Comparison of ENCODE assay signal across 20 cellular contexts in genomic region chr19:42657551-42657950, GRCh38.
DNase-seq lines count a peak whose midpoint lies in the region; ATAC-seq and TF ChIP-seq lines count a peak whose summit lies in the region.
"Had no signal": no experiment of that assay in that cellular context is flagged by ENCODE, and none has a peak within 500 bp of the region (broad histone marks: within the 10 kb centered on the region; RNA-seq: fewer than 3 reads in every experiment).

No MANE protein-coding gene starts in this region.

- H3K27ac ChIP-seq in ovary = no peak overlapping the region
- H3K27ac ChIP-seq: body of pancreas, skin epidermis, WERI-Rb-1 had no signal

- DNase-seq in A172 (ENCODE audit: low spot score) (peak; percentile 18), EL (peak; percentile 60), amniotic epithelial cell (ENCODE audit: low read depth) (peak; percentile 21), foreskin fibroblast (peak; percentile 39 to 46), ovary (no peak), SKM-1 (lab: John Stamatoyannopoulos, UW; ENCODE audit: unreplicated experiment) (no peak)
- DNase-seq: activated CD4-positive, alpha-beta memory T cell treated with anti-CD3 and anti-CD28 coated beads, Interleukin-2, amount 10 ng/mL, durations not matched to agents 7 days and 5 days; CD8-positive, alpha-beta T cell; cortex of kidney; Kasumi-1; NCI-H69; nephron progenitor cell; SHP77; stimulated activated CD4-positive, alpha-beta T cell treated with anti-CD3 and anti-CD28 coated beads, Interleukin-4, amount 100 ng/mL, for 1 hour; WERI-Rb-1 had no signal

- ATAC-seq in GM21576 (IDR thresholded peaks at IDR 0.05; ENCODE audit: unreplicated experiment) (no peak), GM21526 (IDR thresholded peaks at IDR 0.05; ENCODE audit: low FRiP score, unreplicated experiment) (no peak)
- ATAC-seq: body of pancreas; CD8-positive, alpha-beta T cell; left lobe of liver had no signal

- 12 to 18% (median 14%) methylated on average over 1 of the region's 1 CpG for WGBS in ovary, 3 donors

- H3K36me3 ChIP-seq in ovary = no peaks in the 10 kb centered on the region
- H3K36me3 ChIP-seq: WERI-Rb-1 had no signal

- no peak for TF ChIP-seq EP300 in ovary (IDR thresholded peaks at IDR 0.05)

- H3K9me3 ChIP-seq in ovary = no peaks in the 10 kb centered on the region
- H3K9me3 ChIP-seq: body of pancreas had no signal

- H3K4me3 ChIP-seq in foreskin fibroblast (ENCODE audit: low read depth in 1 of 2, low read length in 2 of 2) (no peak overlapping the region), ovary (no peak overlapping the region)
- H3K4me3 ChIP-seq: body of pancreas, skin epidermis had no signal

- TF ChIP-seq POLR2A in ovary (IDR thresholded peaks at IDR 0.05) = no peak

- no peaks in the 10 kb centered on the region for H3K4me1 ChIP-seq in ovary (ENCODE audit: insufficient read depth)

- H3K27me3 ChIP-seq in ovary = no peaks in the 10 kb centered on the region
- H3K27me3 ChIP-seq: body of pancreas had no signal

- TF ChIP-seq CTCF in foreskin fibroblast (IDR thresholded peaks at IDR 0.05; ENCODE audit: low read depth, low read length) (no peak), ovary (IDR thresholded peaks at IDR 0.05) (no peak)

- intact Hi-C loops in ovary (cut with DNase I) = no loop called here

Comparison
In these comparisons a context has a peak if more than half of its experiments do, and no peak if none do; other contexts are left out.
1. DNase-seq: peak in A172 (single experiment), EL (single experiment), amniotic epithelial cell (single experiment) and foreskin fibroblast (2 of 2); none in ovary (0 of 5) and SKM-1 (single experiment).